ENCODE assay signal across 9 cellular contexts in genomic region chr20:63009988-63010769, GRCh38. TPM values are rescaled to one million over a fixed set of nuclear protein-coding genes. Genes with fewer than 3 reads are reported as not detected.
DNase-seq lines count a peak whose midpoint lies in the region; ATAC-seq, FAIRE-seq and TF ChIP-seq lines count a peak whose summit lies in the region.
"Had no signal": no experiment of that assay in that cellular context is flagged by ENCODE, and none has a peak within 500 bp of the region (broad histone marks: within the 10 kb centered on the region; RNA-seq: fewer than 3 reads in every experiment).

No MANE protein-coding gene starts in this region.

- peaks cover 7% of the 10 kb centered on the region; the same call in 1 of the 2 replicates for H3K36me3 ChIP-seq in GM23338 (ENCODE audit: insufficient read depth)
- H3K36me3 ChIP-seq in stomach: no peaks in the 10 kb centered on the region

- peaks cover 27% of the 10 kb centered on the region for H3K9me3 Mint-ChIP-seq in GM23338
- peaks cover 8% of the 10 kb centered on the region for H3K9me3 Mint-ChIP-seq in activated CD8-positive, alpha-beta memory T cell treated with anti-CD3 and anti-CD28 coated beads, Interleukin-2, amount 10 ng/mL, durations not matched to agents 7 days and 5 days (ENCODE audit: low read depth)

- no peaks in the 10 kb centered on the region for H3K79me2 ChIP-seq in GM23338 (replicated peaks; ENCODE audit: insufficient read depth)

- H4K20me1 ChIP-seq in GM23338 (replicated peaks; ENCODE audit: insufficient read depth): no peaks in the 10 kb centered on the region

- TF ChIP-seq CTCF in GM23338 (conservative IDR thresholded peaks at IDR 0.05; ENCODE audit: low read depth in 2 of 2) (no peak), stomach (IDR thresholded peaks at IDR 0.05) (no peak)

- FAIRE-seq in GM12892 (lab: Jason Lieb, UNC): peak; percentile 96

- DNase-seq in GM12892 (ENCODE audit: insufficient read length) (peak; percentile 82), GM23338 (ENCODE audit: low spot score) (no peak), MV-4-11 (lab: John Stamatoyannopoulos, UW) (peak; percentile 10), kidney tubule cell (ENCODE audit: low spot score) (peak; percentile 46), stomach (peak; percentile 43), hypothalamus (lab: John Stamatoyannopoulos, UW) (no peak), NCI-H2227 (lab: John Stamatoyannopoulos, UW; ENCODE audit: unreplicated experiment) (no peak)
- DNase-seq in activated CD8-positive, alpha-beta memory T cell treated with anti-CD3 and anti-CD28 coated beads, Interleukin-2, amount 10 ng/mL, durations not matched to agents 7 days and 5 days: peak; percentile 91

- H3K4me1 Mint-ChIP-seq in GM23338: peaks cover 27% of the 10 kb centered on the region
- H3K4me1 Mint-ChIP-seq in activated CD8-positive, alpha-beta memory T cell treated with anti-CD3 and anti-CD28 coated beads, Interleukin-2, amount 10 ng/mL, durations not matched to agents 7 days and 5 days: peaks cover 18% of the 10 kb centered on the region

- H3K27ac ChIP-seq in GM23338 (ENCODE audit: low read depth) (no peak overlapping the region), stomach (no peak overlapping the region)

- H3K27me3 Mint-ChIP-seq in GM23338 (ENCODE audit: insufficient read depth, low read depth, poor library complexity): peaks cover 58% of the 10 kb centered on the region
- H3K27me3 Mint-ChIP-seq in activated CD8-positive, alpha-beta memory T cell treated with anti-CD3 and anti-CD28 coated beads, Interleukin-2, amount 10 ng/mL, durations not matched to agents 7 days and 5 days: peaks cover 74% of the 10 kb centered on the region

- CTCF ChIA-PET in activated CD8-positive, alpha-beta memory T cell treated with anti-CD3 and anti-CD28 coated beads, Interleukin-2, amount 10 ng/mL, durations not matched to agents 7 days and 5 days (lab: Charles Lee): interaction anchor here (0.7 to 3.6 kb wide), 8 partner anchors 16 to 188 kb away, joined by 3 to 28 read pairs (median 6); partner anchors contain the start of gene TCFL5

- no peak overlapping the region; the same call in 2 of the 3 replicates for H3K4me3 Mint-ChIP-seq in GM23338
- H3K4me3 Mint-ChIP-seq in activated CD8-positive, alpha-beta memory T cell treated with anti-CD3 and anti-CD28 coated beads, Interleukin-2, amount 10 ng/mL, durations not matched to agents 7 days and 5 days: peak overlapping the region; percentile 70

- no peak for TF ChIP-seq EP300 in stomach (IDR thresholded peaks at IDR 0.05)

- H3K9me2 ChIP-seq in GM23338 (ENCODE audit: insufficient read depth): no peaks in the 10 kb centered on the region

- WGBS in stomach, 5 donors: 7 to 28% (median 11%) methylated on average over 24 to 30 of the region's 30 CpGs

- H3K27me3 ChIP-seq in GM23338 (ENCODE audit: insufficient read depth): peaks cover 66% of the 10 kb centered on the region
- H3K27me3 ChIP-seq in stomach: peaks cover 51 to 100% (median 99%) of the 10 kb centered on the region in 3 donors

- TF ChIP-seq POLR2A in GM12892 (IDR thresholded peaks at IDR 0.05; ENCODE audit: low read depth, low read length) (peak; percentile 43), stomach (IDR thresholded peaks at IDR 0.05) (no peak)

- no peak overlapping the region for H2AFZ ChIP-seq in GM23338

- peaks cover 20% of the 10 kb centered on the region for H3K36me3 Mint-ChIP-seq in GM23338 (ENCODE audit: low read depth)
- peaks cover 5% of the 10 kb centered on the region for H3K36me3 Mint-ChIP-seq in activated CD8-positive, alpha-beta memory T cell treated with anti-CD3 and anti-CD28 coated beads, Interleukin-2, amount 10 ng/mL, durations not matched to agents 7 days and 5 days

- H3K9me3 ChIP-seq in stomach: peaks cover 0 to 20% (median 9%) of the 10 kb centered on the region in 4 donors

- no peak for ATAC-seq in GM23338
- ATAC-seq in activated CD8-positive, alpha-beta memory T cell treated with anti-CD3 and anti-CD28 coated beads, Interleukin-2, amount 10 ng/mL, durations not matched to agents 7 days and 5 days: peak; percentile 69

- H3K4me3 ChIP-seq in GM23338 (0 out of 2 replicates have a peak overlapping the region, but pooled peaks have one; percentile 63), stomach (peak overlapping the region in 2 of 4 donors; percentile 13 to 31)

- intact Hi-C loops in stomach (cut with DNase I; ENCODE audit: low total_unique reads): loop anchor here (2.0 to 10.0 kb wide), 3 partner anchors 37 to 135 kb away; no protein-coding TSS in a partner anchor

- peaks cover 26% of the 10 kb centered on the region for H3F3A ChIP-seq in GM23338 (replicated peaks; ENCODE audit: low read depth)

- H3K4me1 ChIP-seq in GM23338 (ENCODE audit: insufficient read depth) (peaks cover 38% of the 10 kb centered on the region), stomach (peaks cover 18 to 46% (median 44%) of the 10 kb centered on the region in 4 donors)

- no peak overlapping the region for H3K4me2 ChIP-seq in GM23338

- H3K27ac Mint-ChIP-seq in GM23338: no peak overlapping the region
- peak overlapping the region; percentile 72 for H3K27ac Mint-ChIP-seq in activated CD8-positive, alpha-beta memory T cell treated with anti-CD3 and anti-CD28 coated beads, Interleukin-2, amount 10 ng/mL, durations not matched to agents 7 days and 5 days

TF ChIP-seq in GM23338, 12 proteins besides CTCF, POLR2A, EP300 and RAD21 (continues in another document):
- TF ChIP-seq ETS1 (IDR thresholded peaks at IDR 0.05) (no peak), NANOG (IDR thresholded peaks at IDR 0.05; ENCODE audit: borderline replicate concordance) (no peak)

RNA-seq across cellular contexts. Expression of gene BHLHE23, which starts 3.4 kb away (rescaled TPM):
- polyA plus RNA-seq in GM12892 (2012; ENCODE audit: missing spikeins): not detected
- total RNA-seq in GM23338 (2014; rRNA removed; shearing (Covaris generic)): 5.0 and 6.6 TPM in 2 replicates
- polyA plus RNA-seq in GM23338 (2016; fragmentation: Nextera tagmentation; extraction: Ambion mirVana) (0.52 TPM in 2 replicates), stomach (not detected)
- not detected for total RNA-seq in activated CD8-positive, alpha-beta memory T cell treated with anti-CD3 and anti-CD28 coated beads, Interleukin-2, amount 10 ng/mL, durations not matched to agents 7 days and 5 days
- under 1 TPM in 1 of 5 donors, not detected in 4; 0.55 TPM for total RNA-seq in stomach
- total RNA-seq: SK-MEL-5 had no signal

RNA-seq across cellular contexts. Expression of gene SLC17A9, which starts 57.7 kb away (rescaled TPM):
- polyA plus RNA-seq in GM12892 (2012; ENCODE audit: missing spikeins): 45.0 TPM
- 24.2 and 32.0 TPM in 2 replicates for total RNA-seq in GM23338 (2014; rRNA removed; shearing (Covaris generic))
- polyA plus RNA-seq in GM23338 (2016; fragmentation: Nextera tagmentation; extraction: Ambion mirVana) (36.1 and 39.3 TPM in 2 replicates), stomach (1 to 10 TPM; 1.1 to 10.0 (median 5.8) TPM)
- total RNA-seq in activated CD8-positive, alpha-beta memory T cell treated with anti-CD3 and anti-CD28 coated beads, Interleukin-2, amount 10 ng/mL, durations not matched to agents 7 days and 5 days: 10 to 100 TPM; 26.1 to 34.1 TPM
- 10 to 100 TPM in 4 of 5 donors, 1 to 10 TPM in 1; 9.0 to 76.4 (median 18.7) TPM for total RNA-seq in stomach
- total RNA-seq: SK-MEL-5 had no signal

Comparison
In these comparisons a context has a peak if more than half of its experiments do, and no peak if none do; other contexts are left out.
1. DNase-seq: peak in GM12892 (single experiment), MV-4-11 (single experiment), activated CD8-positive, alpha-beta memory T cell treated with anti-CD3 and anti-CD28 coated beads, Interleukin-2, amount 10 ng/mL, durations not matched to agents 7 days and 5 days (single experiment), kidney tubule cell (single experiment) and stomach (single experiment); none in GM23338 (single experiment), hypothalamus (0 of 51) and NCI-H2227 (single experiment).